Comparison of ENCODE assay signal across 1 cellular context in genomic region chr19:55368701-55369563, GRCh38.
TF ChIP-seq lines count a peak whose summit lies in the region.

No MANE protein-coding gene starts in this region.

TF ChIP-seq in HEK293, 187 proteins besides CTCF, POLR2A, EP300 and RAD21 (continued from another document):
- TF ChIP-seq GLIS2 (tag by site-specific recombination; IDR thresholded peaks at IDR 0.05), result peak; percentile 6; the same call in 1 of the 2 replicates
- TF ChIP-seq ZSCAN18 (tag by site-specific recombination; IDR thresholded peaks at IDR 0.05), result no peak
- peak; percentile 91 for TF ChIP-seq ZFHX2 (tag by site-specific recombination; conservative IDR thresholded peaks at IDR 0.05)
- TF ChIP-seq BCL11A (tag by site-specific recombination; IDR thresholded peaks at IDR 0.05; ENCODE audit: low read depth), result no peak
- no peak for TF ChIP-seq RBAK (tag by site-specific recombination; IDR thresholded peaks at IDR 0.05)
- no peak for TF ChIP-seq ZNF843 (tag by site-specific recombination; IDR thresholded peaks at IDR 0.05)
- peak; percentile 76 for TF ChIP-seq EGR2 (tag by site-specific recombination; IDR thresholded peaks at IDR 0.05; ENCODE audit: low read depth)
- no peak for TF ChIP-seq ZNF449 (tag by site-specific recombination; IDR thresholded peaks at IDR 0.05)
- no peak for TF ChIP-seq ZNF623 (tag by site-specific recombination; IDR thresholded peaks at IDR 0.05)
- TF ChIP-seq ZNF423 (tag by site-specific recombination; IDR thresholded peaks at IDR 0.05), result no peak
- 0 out of 2 replicates have a peak, but pooled peaks have one; percentile 28 for TF ChIP-seq KLF17 (tag by site-specific recombination; IDR thresholded peaks at IDR 0.05)
- peak; percentile 50 for TF ChIP-seq GLIS1 (tag by site-specific recombination; IDR thresholded peaks at IDR 0.05)
- peak; percentile 60; the same call in 1 of the 2 replicates for TF ChIP-seq PBX3 (CRISPR knock-in tag; IDR thresholded peaks at IDR 0.05)
- no peak for TF ChIP-seq TRIM28 (IDR thresholded peaks at IDR 0.05; ENCODE audit: borderline replicate concordance, low read length)
- TF ChIP-seq PRDM10 (tag by site-specific recombination; IDR thresholded peaks at IDR 0.05), result no peak
- TF ChIP-seq ZBTB26 (tag by site-specific recombination; optimal IDR thresholded peaks at IDR 0.05), result peak; percentile 22
- TF ChIP-seq ZNF548 (tag by site-specific recombination; IDR thresholded peaks at IDR 0.05), result no peak
- TF ChIP-seq YY2 (tag by site-specific recombination; IDR thresholded peaks at IDR 0.05), result no peak
- TF ChIP-seq ZNF398 (tag by site-specific recombination; IDR thresholded peaks at IDR 0.05), result peak; percentile 90
- peak; percentile 53; the same call in 1 of the 2 replicates for TF ChIP-seq REST (tag by site-specific recombination; IDR thresholded peaks at IDR 0.05)
- TF ChIP-seq ZNF585B (tag by site-specific recombination; IDR thresholded peaks at IDR 0.05), result no peak
- peak; percentile 70; the same call in 1 of the 2 replicates for TF ChIP-seq ZNF777 (tag by site-specific recombination; IDR thresholded peaks at IDR 0.05; ENCODE audit: borderline replicate concordance)
- no peak for TF ChIP-seq ZNF473 (tag by site-specific recombination; IDR thresholded peaks at IDR 0.05)
- TF ChIP-seq HIC1 (tag by site-specific recombination; IDR thresholded peaks at IDR 0.05), result peak; percentile 19; the same call in 1 of the 2 replicates
